22 cellular contexts compared by ENCODE assay signal in genomic region chr3:29092348-29092747, GRCh38.
"Had no signal": no experiment of that assay in that cellular context is flagged by ENCODE, and none has a peak within 500 bp of the region (broad histone marks: within the 10 kb centered on the region; RNA-seq: fewer than 3 reads in every experiment).

No MANE protein-coding gene starts in this region.

- ATAC-seq: esophagus mucosa; mucosa of descending colon; natural killer cell treated with Interleukin-12 subunit alpha and Interleukin-12 subunit beta and Interleukin-15 and Interleukin-18, amount 100 ng/mL, for 72 hours; sciatic nerve; stimulated activated effector memory CD8-positive, alpha-beta T cell treated with anti-CD3 and anti-CD28 coated beads, Interleukin-12 subunit alpha, Interleukin-12 subunit beta, amount 100 ng/mL, for 72 hours had no signal

- H3K27me3 ChIP-seq: dorsolateral prefrontal cortex, neutrophil, tibial nerve, upper lobe of left lung, uterus had no signal

- H3K4me3 ChIP-seq: dorsolateral prefrontal cortex, mucosa of descending colon, thoracic aorta, tibial nerve, upper lobe of left lung, uterus had no signal

- DNase-seq: dorsolateral prefrontal cortex; effector CD4-positive, alpha-beta T cell; mesenchymal stem cell; mucosa of descending colon; naive B cell; stimulated activated CD4-positive, alpha-beta T cell treated with anti-CD3 and anti-CD28 coated beads, Interleukin-2, amount 100 ng/mL, for 24 hours; stimulated activated CD4-positive, alpha-beta T cell treated with anti-CD3 and anti-CD28 coated beads, Interleukin-4, amount 100 ng/mL, for 24 hours; stimulated activated naive CD4-positive, alpha-beta T cell treated with Interleukin-2 at 50 U/mL for 16 hours; upper lobe of left lung; uterus had no signal

- FAIRE-seq: colon, frontal cortex, keratinocyte had no signal

- H3K36me3 ChIP-seq: neutrophil, thoracic aorta, tibial nerve, upper lobe of left lung, uterus had no signal

- H3K4me1 ChIP-seq: parathyroid adenoma, tibial nerve, uterus had no signal

- H3K79me2 ChIP-seq: parathyroid adenoma had no signal

- H3K9me3 ChIP-seq: neutrophil, thoracic aorta, uterus had no signal

- H2AFZ ChIP-seq: parathyroid adenoma had no signal

- H3K27ac ChIP-seq: dorsolateral prefrontal cortex, epithelial cell of prostate, neutrophil, parathyroid adenoma, thoracic aorta, tibial nerve, upper lobe of left lung, uterus had no signal

- H3K9ac ChIP-seq: parathyroid adenoma had no signal
